ENCODE assay signal across 2 cellular contexts in genomic region chr2:20348542-20348941, GRCh38.
TF ChIP-seq lines count a peak whose summit lies in the region.

No MANE protein-coding gene starts in this region.

TF ChIP-seq in SK-N-SH, 30 proteins besides CTCF, POLR2A, EP300 and RAD21 (continued from another document):
- TF ChIP-seq PBX3 (IDR thresholded peaks at IDR 0.05) (no peak), REST (IDR thresholded peaks at IDR 0.05; ENCODE audit: low read depth, low read length) (no peak), NFIC (IDR thresholded peaks at IDR 0.05; ENCODE audit: borderline replicate concordance) (no peak), CHD2 (IDR thresholded peaks at IDR 0.05; ENCODE audit: low read length, partially characterized antibody) (no peak), USF2 (IDR thresholded peaks at IDR 0.05; ENCODE audit: borderline replicate concordance, low read depth, low read length) (no peak), IRF3 (IDR thresholded peaks at IDR 0.05; ENCODE audit: low read depth, low read length) (no peak), SMC3 (IDR thresholded peaks at IDR 0.05; ENCODE audit: low read depth, low read length) (no peak), RXRA (IDR thresholded peaks at IDR 0.05; ENCODE audit: borderline replicate concordance, low read depth) (no peak), NRF1 (IDR thresholded peaks at IDR 0.05; ENCODE audit: low read depth, low read length) (no peak), FOXJ3 (CRISPR knock-in tag; IDR thresholded peaks at IDR 0.05) (no peak)

TF ChIP-seq in SK-N-SH treated with all-trans-retinoic acid at 6 μM for 48 hours, 23 proteins besides CTCF, POLR2A, EP300 and RAD21 (continued from another document):
- TF ChIP-seq POU6F1 (CRISPR knock-in tag; IDR thresholded peaks at IDR 0.05; ENCODE audit: borderline replicate concordance, low read depth) (no peak), ARNTL (CRISPR knock-in tag; IDR thresholded peaks at IDR 0.05; ENCODE audit: borderline replicate concordance, low read depth) (no peak), ZNF8 (CRISPR knock-in tag; IDR thresholded peaks at IDR 0.05) (no peak), ZFP3 (CRISPR knock-in tag; IDR thresholded peaks at IDR 0.05) (no peak), PATZ1 (CRISPR knock-in tag; IDR thresholded peaks at IDR 0.05; ENCODE audit: borderline replicate concordance) (no peak), OSR1 (CRISPR knock-in tag; IDR thresholded peaks at IDR 0.05) (no peak), CSDC2 (CRISPR knock-in tag; IDR thresholded peaks at IDR 0.05) (no peak), ZNF70 (CRISPR knock-in tag; IDR thresholded peaks at IDR 0.05) (no peak)
